18 cellular contexts compared by ENCODE assay signal in genomic region chr14:64649383-64649998, GRCh38. TPM values are rescaled to one million over a fixed set of nuclear protein-coding genes. Genes with fewer than 3 reads are reported as not detected.
DNase-seq lines count a peak whose midpoint lies in the region; TF ChIP-seq lines count a peak whose summit lies in the region.
"Had no signal": no experiment of that assay in that cellular context is flagged by ENCODE, and none has a peak within 500 bp of the region (broad histone marks: within the 10 kb centered on the region; RNA-seq: fewer than 3 reads in every experiment).

No MANE protein-coding gene starts in this region.

- TF ChIP-seq CTCF in fibroblast of villous mesenchyme (IDR thresholded peaks at IDR 0.05; ENCODE audit: insufficient read depth, low read depth, low read length): no peak

- DNase-seq in NCI-H748 (lab: John Stamatoyannopoulos, UW; ENCODE audit: unreplicated experiment) (peak; percentile 10), NCI-H748 treated with DMSO at 0.1 percent for 48 hours (lab: John Stamatoyannopoulos, UW) (no peak), NCI-H2107 treated with DMSO at 0.1 percent for 48 hours (lab: John Stamatoyannopoulos, UW; ENCODE audit: unreplicated experiment) (peak; percentile 28), fibroblast of villous mesenchyme (ENCODE audit: low read depth) (peak; percentile 93), stromal cell of bone marrow (ENCODE audit: low read depth) (peak; percentile 40), D341Med (ENCODE audit: low spot score) (no peak), NOMO-1 treated with DMSO at 0.1 percent for 48 hours (lab: John Stamatoyannopoulos, UW; ENCODE audit: unreplicated experiment) (no peak), NCI-H1105 treated with DMSO at 0.1 percent for 48 hours (lab: John Stamatoyannopoulos, UW) (no peak)
- DNase-seq: ACHN; activated CD4-positive, alpha-beta T cell treated with anti-CD3 and anti-CD28 coated beads, Interleukin-2, amount 50 U/mL, for 1 hour; activated gamma-delta T cell; DMS79; HCEC 1CT; NCI-H1694 treated with DMSO at 0.1 percent for 48 hours; spleen; T-helper 17 cell had no signal

- no peak overlapping the region for H3K4me3 ChIP-seq in fibroblast of villous mesenchyme (ENCODE audit: low read depth, low read length)
- H3K4me3 ChIP-seq: spleen, vagina had no signal

RNA-seq across cellular contexts. Expression of gene PLEKHG3, which starts 54.7 kb away (rescaled TPM):
- 8.7 and 11.2 TPM in 2 replicates for total RNA-seq in fibroblast of villous mesenchyme
- total RNA-seq: OCI-LY7 had no signal

Comparison
In these comparisons a context has a peak if more than half of its experiments do, and no peak if none do; other contexts are left out.
1. DNase-seq: peak in NCI-H748 (single experiment), NCI-H2107 treated with DMSO at 0.1 percent for 48 hours (single experiment), fibroblast of villous mesenchyme (single experiment) and stromal cell of bone marrow (single experiment); none in NCI-H748 treated with DMSO at 0.1 percent for 48 hours (single experiment), D341Med (single experiment), NOMO-1 treated with DMSO at 0.1 percent for 48 hours (single experiment) and NCI-H1105 treated with DMSO at 0.1 percent for 48 hours (single experiment).